In genomic region chr2:101796825-101797600, GRCh38 we compare ENCODE assay signal across 16 cellular contexts.
DNase-seq lines count a peak whose midpoint lies in the region; ATAC-seq and TF ChIP-seq lines count a peak whose summit lies in the region.
"Had no signal": no experiment of that assay in that cellular context is flagged by ENCODE, and none has a peak within 500 bp of the region (broad histone marks: within the 10 kb centered on the region; RNA-seq: fewer than 3 reads in every experiment).

No MANE protein-coding gene starts in this region.

- DNase-seq in activated CD8-positive, alpha-beta T cell treated with anti-CD3 and anti-CD28 coated beads for 36 hours = no peak
- DNase-seq in activated CD8-positive, alpha-beta T cell treated with anti-CD3 and anti-CD28 coated beads, Interleukin-2, amount 10 ng/mL, durations not matched to agents 7 days and 5 days = no peak
- DNase-seq in activated B cell treated with CpG ODN at 0.5 μM for 24 hours (no peak), medulla oblongata (ENCODE audit: extremely low spot score) (peak; percentile 70), superior temporal gyrus (ENCODE audit: extremely low spot score) (peak; percentile 83), GOT3 (lab: John Stamatoyannopoulos, UW) (no peak)
- DNase-seq: activated effector memory CD4-positive, alpha-beta T cell treated with Interleukin-2 at 50 U/mL for 16 hours; colonic mucosa; EL; NCI-H1694; ovary; T-cell; thyroid gland had no signal

- intact Hi-C loops in activated CD8-positive, alpha-beta T cell treated with anti-CD3 and anti-CD28 coated beads for 36 hours (cut with micrococcal nuclease) = no loop called here
- intact Hi-C loops in activated B cell treated with CpG ODN at 0.5 μM for 24 hours (cut with micrococcal nuclease) = loop anchor here (1.0 to 2.0 kb wide), 2 partner anchors 9 to 16 kb away; no protein-coding TSS in a partner anchor

- no peak for TF ChIP-seq CTCF in activated CD8-positive, alpha-beta T cell treated with anti-CD3 and anti-CD28 coated beads for 36 hours (IDR thresholded peaks at IDR 0.05)
- TF ChIP-seq CTCF in activated B cell treated with CpG ODN at 0.5 μM for 24 hours (IDR thresholded peaks at IDR 0.05) = no peak

- no peaks in the 10 kb centered on the region for H3K27me3 Mint-ChIP-seq in activated CD8-positive, alpha-beta T cell treated with anti-CD3 and anti-CD28 coated beads for 36 hours
- H3K27me3 Mint-ChIP-seq in activated CD8-positive, alpha-beta T cell treated with anti-CD3 and anti-CD28 coated beads, Interleukin-2, amount 10 ng/mL, durations not matched to agents 7 days and 5 days (ENCODE audit: low read depth) = no peaks in the 10 kb centered on the region
- no peaks in the 10 kb centered on the region for H3K27me3 Mint-ChIP-seq in activated B cell treated with CpG ODN at 0.5 μM for 24 hours
- H3K27me3 Mint-ChIP-seq: T-cell had no signal

- CTCF ChIA-PET in activated CD8-positive, alpha-beta T cell treated with anti-CD3 and anti-CD28 coated beads for 36 hours (lab: Charles Lee) = interaction anchor here (0.6 to 2.1 kb wide), 7 partner anchors 14 to 61 kb away, joined by 3 to 10 read pairs (median 3); no protein-coding TSS in a partner anchor
- CTCF ChIA-PET in activated CD8-positive, alpha-beta T cell treated with anti-CD3 and anti-CD28 coated beads, Interleukin-2, amount 10 ng/mL, durations not matched to agents 7 days and 5 days (lab: Charles Lee) = interaction anchor here (2.0 kb wide), 1 partner anchor 26 kb away, joined by 8 read pairs; no protein-coding TSS in a partner anchor
- CTCF ChIA-PET in activated B cell treated with CpG ODN at 0.5 μM for 24 hours (lab: Charles Lee) = no interaction called here

- H3K27ac Mint-ChIP-seq in activated CD8-positive, alpha-beta T cell treated with anti-CD3 and anti-CD28 coated beads for 36 hours = peak overlapping the region; percentile 24
- H3K27ac Mint-ChIP-seq in activated CD8-positive, alpha-beta T cell treated with anti-CD3 and anti-CD28 coated beads, Interleukin-2, amount 10 ng/mL, durations not matched to agents 7 days and 5 days = no peak overlapping the region
- peak overlapping the region; percentile 59 for H3K27ac Mint-ChIP-seq in activated B cell treated with CpG ODN at 0.5 μM for 24 hours
- H3K27ac Mint-ChIP-seq: WTC11 had no signal

- no peaks in the 10 kb centered on the region for H3K36me3 Mint-ChIP-seq in activated CD8-positive, alpha-beta T cell treated with anti-CD3 and anti-CD28 coated beads for 36 hours (ENCODE audit: low read depth)
- peaks cover 13% of the 10 kb centered on the region for H3K36me3 Mint-ChIP-seq in activated CD8-positive, alpha-beta T cell treated with anti-CD3 and anti-CD28 coated beads, Interleukin-2, amount 10 ng/mL, durations not matched to agents 7 days and 5 days (ENCODE audit: low read depth)
- peaks cover 49% of the 10 kb centered on the region for H3K36me3 Mint-ChIP-seq in activated B cell treated with CpG ODN at 0.5 μM for 24 hours (ENCODE audit: low read depth)
- H3K36me3 Mint-ChIP-seq: WTC11 had no signal

- H3K9me3 Mint-ChIP-seq in activated CD8-positive, alpha-beta T cell treated with anti-CD3 and anti-CD28 coated beads for 36 hours = no peaks in the 10 kb centered on the region
- no peaks in the 10 kb centered on the region for H3K9me3 Mint-ChIP-seq in activated CD8-positive, alpha-beta T cell treated with anti-CD3 and anti-CD28 coated beads, Interleukin-2, amount 10 ng/mL, durations not matched to agents 7 days and 5 days (ENCODE audit: insufficient read depth)
- no peaks in the 10 kb centered on the region for H3K9me3 Mint-ChIP-seq in activated B cell treated with CpG ODN at 0.5 μM for 24 hours
- H3K9me3 Mint-ChIP-seq: T-cell, WTC11 had no signal

- ATAC-seq in activated CD8-positive, alpha-beta T cell treated with anti-CD3 and anti-CD28 coated beads for 36 hours = no peak
- no peak for ATAC-seq in activated CD8-positive, alpha-beta T cell treated with anti-CD3 and anti-CD28 coated beads, Interleukin-2, amount 10 ng/mL, durations not matched to agents 7 days and 5 days
- ATAC-seq in activated B cell treated with CpG ODN at 0.5 μM for 24 hours (ENCODE audit: low read depth) (peak; percentile 52), HG02884 (IDR thresholded peaks at IDR 0.05; ENCODE audit: unreplicated experiment) (no peak), HG03097 (IDR thresholded peaks at IDR 0.05; ENCODE audit: low FRiP score, unreplicated experiment) (no peak)
- ATAC-seq: T-cell, WTC11 had no signal

- peaks cover 42% of the 10 kb centered on the region for H3K4me1 Mint-ChIP-seq in activated CD8-positive, alpha-beta T cell treated with anti-CD3 and anti-CD28 coated beads for 36 hours (ENCODE audit: low read depth)
- H3K4me1 Mint-ChIP-seq in activated CD8-positive, alpha-beta T cell treated with anti-CD3 and anti-CD28 coated beads, Interleukin-2, amount 10 ng/mL, durations not matched to agents 7 days and 5 days (ENCODE audit: low read depth) = peaks cover 9% of the 10 kb centered on the region
- H3K4me1 Mint-ChIP-seq in activated B cell treated with CpG ODN at 0.5 μM for 24 hours = peaks cover 76% of the 10 kb centered on the region

- POLR2A ChIA-PET in activated CD8-positive, alpha-beta T cell treated with anti-CD3 and anti-CD28 coated beads for 36 hours (lab: Charles Lee) = interaction anchor here (0.6 kb wide), 1 partner anchor 37 kb away, joined by 3 read pairs; no protein-coding TSS in a partner anchor
- POLR2A ChIA-PET in activated CD8-positive, alpha-beta T cell treated with anti-CD3 and anti-CD28 coated beads, Interleukin-2, amount 10 ng/mL, durations not matched to agents 7 days and 5 days (lab: Charles Lee) = interaction anchor here (0.7 to 1.0 kb wide), 2 partner anchors 16 to 540 kb away, joined by 3 read pairs; no protein-coding TSS in a partner anchor
- POLR2A ChIA-PET in activated B cell treated with CpG ODN at 0.5 μM for 24 hours (lab: Charles Lee) = interaction anchor here (0.6 to 2.1 kb wide), 5 partner anchors 10 to 352 kb away, joined by 3 to 6 read pairs (median 4); partner anchors contain the start of gene MAP4K4

- no peak overlapping the region for H3K4me3 Mint-ChIP-seq in activated CD8-positive, alpha-beta T cell treated with anti-CD3 and anti-CD28 coated beads for 36 hours
- no peak overlapping the region for H3K4me3 Mint-ChIP-seq in activated CD8-positive, alpha-beta T cell treated with anti-CD3 and anti-CD28 coated beads, Interleukin-2, amount 10 ng/mL, durations not matched to agents 7 days and 5 days
- H3K4me3 Mint-ChIP-seq in activated B cell treated with CpG ODN at 0.5 μM for 24 hours = peak overlapping the region; percentile 6
- H3K4me3 Mint-ChIP-seq: WTC11 had no signal

Comparison
In these comparisons a context has a peak if more than half of its experiments do, and no peak if none do; other contexts are left out.
1. DNase-seq: peak in medulla oblongata (single experiment) and superior temporal gyrus (single experiment); none in activated CD8-positive, alpha-beta T cell treated with anti-CD3 and anti-CD28 coated beads for 36 hours (single experiment), activated CD8-positive, alpha-beta T cell treated with anti-CD3 and anti-CD28 coated beads, Interleukin-2, amount 10 ng/mL, durations not matched to agents 7 days and 5 days (single experiment), activated B cell treated with CpG ODN at 0.5 μM for 24 hours (single experiment) and GOT3 (single experiment).